11 cellular contexts compared by ENCODE assay signal in genomic region chr11:121557348-121557747, GRCh38.
DNase-seq lines count a peak whose midpoint lies in the region; ATAC-seq and TF ChIP-seq lines count a peak whose summit lies in the region.
"Had no signal": no experiment of that assay in that cellular context is flagged by ENCODE, and none has a peak within 500 bp of the region (broad histone marks: within the 10 kb centered on the region; RNA-seq: fewer than 3 reads in every experiment).

No MANE protein-coding gene starts in this region.

- H3K9me3 Mint-ChIP-seq in activated CD8-positive, alpha-beta T cell treated with anti-CD3 and anti-CD28 coated beads, Interleukin-2, amount 10 ng/mL, durations not matched to agents 7 days and 5 days (ENCODE audit: insufficient read depth): no peaks in the 10 kb centered on the region
- H3K9me3 Mint-ChIP-seq in glutamatergic neuron (ENCODE audit: unreplicated experiment): no peaks in the 10 kb centered on the region

- intact Hi-C loops in Right ventricle myocardium superior (cut with DNase I): no loop called here

- H3K4me3 ChIP-seq in GM06990 (replicated peaks; ENCODE audit: low read depth, low read length) (no peak overlapping the region), HAP-1 (no peak overlapping the region)

- H3K36me3 Mint-ChIP-seq in activated CD8-positive, alpha-beta T cell treated with anti-CD3 and anti-CD28 coated beads, Interleukin-2, amount 10 ng/mL, durations not matched to agents 7 days and 5 days (ENCODE audit: low read depth): peaks cover 78% of the 10 kb centered on the region
- no peaks in the 10 kb centered on the region for H3K36me3 Mint-ChIP-seq in glutamatergic neuron (ENCODE audit: unreplicated experiment)

- no peaks in the 10 kb centered on the region for H3K27me3 ChIP-seq in GM06990 (replicated peaks; ENCODE audit: control insufficient read depth, insufficient read depth, low read length)
- H3K27me3 ChIP-seq in HAP-1 (ENCODE audit: low read depth): no peaks in the 10 kb centered on the region

- no peaks in the 10 kb centered on the region for H3K9me3 ChIP-seq in HAP-1

- H3K4me1 Mint-ChIP-seq in activated CD8-positive, alpha-beta T cell treated with anti-CD3 and anti-CD28 coated beads, Interleukin-2, amount 10 ng/mL, durations not matched to agents 7 days and 5 days (ENCODE audit: low read depth): peaks cover 25% of the 10 kb centered on the region
- H3K4me1 Mint-ChIP-seq in glutamatergic neuron (ENCODE audit: low read depth, unreplicated experiment): peaks cover 9% of the 10 kb centered on the region

- TF ChIP-seq CTCF in GM06990 (IDR thresholded peaks at IDR 0.05; ENCODE audit: insufficient read depth, low read length, poor library complexity, severe bottlenecking) (no peak), glutamatergic neuron (IDR thresholded peaks at IDR 0.05; ENCODE audit: partially characterized antibody, unreplicated experiment) (no peak)

- H3K4me1 ChIP-seq in HAP-1: no peaks in the 10 kb centered on the region

- DNase-seq in GM06990 (ENCODE audit: extremely low read depth, insufficient read length) (peak; percentile 62), HAP-1 (ENCODE audit: low spot score in 2 of 2) (no peak), Right ventricle myocardium superior (no peak), glutamatergic neuron (no peak)
- DNase-seq in activated CD8-positive, alpha-beta T cell treated with anti-CD3 and anti-CD28 coated beads, Interleukin-2, amount 10 ng/mL, durations not matched to agents 7 days and 5 days: peak; percentile 28
- DNase-seq in activated CD4-positive, alpha-beta T cell treated with anti-CD3 and anti-CD28 coated beads, Interleukin-2, amount 50 U/mL, for 48 hours: no peak
- DNase-seq: left cardiac atrium, NCI-H1105, SW 1271 had no signal

- peaks cover 38% of the 10 kb centered on the region for H3K36me3 ChIP-seq in GM06990 (ENCODE audit: control insufficient read depth, insufficient read depth, low read length)
- peaks cover 3% of the 10 kb centered on the region; the same call in 1 of the 2 replicates for H3K36me3 ChIP-seq in HAP-1 (replicated peaks)

- H3K4me3 Mint-ChIP-seq in activated CD8-positive, alpha-beta T cell treated with anti-CD3 and anti-CD28 coated beads, Interleukin-2, amount 10 ng/mL, durations not matched to agents 7 days and 5 days: no peak overlapping the region
- no peak overlapping the region for H3K4me3 Mint-ChIP-seq in glutamatergic neuron (ENCODE audit: unreplicated experiment)

- CTCF ChIA-PET in activated CD8-positive, alpha-beta T cell treated with anti-CD3 and anti-CD28 coated beads, Interleukin-2, amount 10 ng/mL, durations not matched to agents 7 days and 5 days (lab: Charles Lee): no interaction called here

- H3K27me3 Mint-ChIP-seq in activated CD8-positive, alpha-beta T cell treated with anti-CD3 and anti-CD28 coated beads, Interleukin-2, amount 10 ng/mL, durations not matched to agents 7 days and 5 days (ENCODE audit: low read depth): no peaks in the 10 kb centered on the region
- no peaks in the 10 kb centered on the region for H3K27me3 Mint-ChIP-seq in glutamatergic neuron (ENCODE audit: unreplicated experiment)

- in situ Hi-C loops in HAP-1 (cut with MboI; ENCODE audit: low sequenced_read_pairs): no loop called here

- POLR2A ChIA-PET in activated CD8-positive, alpha-beta T cell treated with anti-CD3 and anti-CD28 coated beads, Interleukin-2, amount 10 ng/mL, durations not matched to agents 7 days and 5 days (lab: Charles Lee): interaction anchor here (0.5 kb wide), 1 partner anchor 237 kb away, joined by 3 read pairs; no protein-coding TSS in a partner anchor

- ATAC-seq in GM19438 (IDR thresholded peaks at IDR 0.05; ENCODE audit: low read depth, unreplicated experiment): peak; percentile 79
- peak; percentile 72 for ATAC-seq in HG03108 (IDR thresholded peaks at IDR 0.05; ENCODE audit: unreplicated experiment)
- peak; percentile 27 for ATAC-seq in activated CD8-positive, alpha-beta T cell treated with anti-CD3 and anti-CD28 coated beads, Interleukin-2, amount 10 ng/mL, durations not matched to agents 7 days and 5 days
- ATAC-seq in Right ventricle myocardium superior (ENCODE audit: poor library complexity): no peak
- ATAC-seq: left cardiac atrium had no signal

- H3K27ac Mint-ChIP-seq in activated CD8-positive, alpha-beta T cell treated with anti-CD3 and anti-CD28 coated beads, Interleukin-2, amount 10 ng/mL, durations not matched to agents 7 days and 5 days: no peak overlapping the region
- no peak overlapping the region for H3K27ac Mint-ChIP-seq in glutamatergic neuron (ENCODE audit: unreplicated experiment)

Comparison
In these comparisons a context has a peak if more than half of its experiments do, and no peak if none do; other contexts are left out.
1. DNase-seq: peak in GM06990 (single experiment) and activated CD8-positive, alpha-beta T cell treated with anti-CD3 and anti-CD28 coated beads, Interleukin-2, amount 10 ng/mL, durations not matched to agents 7 days and 5 days (single experiment); none in HAP-1 (0 of 2), activated CD4-positive, alpha-beta T cell treated with anti-CD3 and anti-CD28 coated beads, Interleukin-2, amount 50 U/mL, for 48 hours (0 of 2), Right ventricle myocardium superior (single experiment) and glutamatergic neuron (single experiment).